ENCODE assay signal across 7 cellular contexts in the genomic region with DNA sequence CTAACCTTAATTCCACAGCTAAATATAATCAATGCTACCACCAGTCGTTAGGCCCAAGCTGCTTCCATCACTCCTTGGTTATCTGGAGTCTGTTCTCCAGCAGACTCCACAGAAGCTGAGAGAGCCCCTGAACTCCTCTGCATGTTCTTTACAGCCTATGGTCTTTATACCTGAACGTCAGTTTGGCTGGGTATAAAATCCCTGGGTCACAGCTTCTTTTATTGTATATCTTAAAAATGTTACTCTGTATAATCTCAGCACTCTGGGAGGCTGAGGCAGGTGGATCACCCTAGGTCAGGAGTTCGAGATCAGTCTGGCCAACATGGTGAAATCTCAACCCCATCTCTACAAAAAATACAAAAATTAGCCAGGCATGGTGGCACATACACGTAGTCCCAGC.
"Had no signal": no experiment of that assay in that cellular context is flagged by ENCODE, and none has a peak within 500 bp of the region (broad histone marks: within the 10 kb centered on the region; RNA-seq: fewer than 3 reads in every experiment).

No MANE protein-coding gene starts in this region.

- H3K27me3 Mint-ChIP-seq: IgD-negative memory B cell had no signal

- H3K4me2 ChIP-seq: GM23338 had no signal

- H3K4me1 Mint-ChIP-seq: GM23338, H9 had no signal

- ATAC-seq: GM23338 had no signal

- DNase-seq: H9, HCEC 1CT had no signal

- H2AFZ ChIP-seq: GM23338 had no signal

- H3K4me3 ChIP-seq: GM23338 had no signal

- FAIRE-seq: H1, H54, HTR-8/SVneo had no signal

- H3K27ac Mint-ChIP-seq: GM23338, H9, IgD-negative memory B cell had no signal

- H3K4me3 Mint-ChIP-seq: GM23338, H9, IgD-negative memory B cell had no signal
